In genomic region chr15:100341662-100342560, GRCh38 we compare ENCODE assay signal across 8 cellular contexts. TPM values are rescaled to one million over a fixed set of nuclear protein-coding genes. Genes with fewer than 3 reads are reported as not detected.
DNase-seq lines count a peak whose midpoint lies in the region; ATAC-seq and TF ChIP-seq lines count a peak whose summit lies in the region.

Gene ADAMTS17, minus strand, starts transcription at chr15:100341975. Its CDS starts 76 bp downstream, at chr15:100341899.

- 3% methylated on average over 73 of the region's 76 CpGs for WGBS in HUES64

- no peak within 1 kb of the TSS for H3K27ac ChIP-seq in HUES64 (ENCODE audit: low read depth, low read length)
- no peak within 1 kb of the TSS; the same call in 1 of the 2 replicates for H3K27ac ChIP-seq in SJCRH30
- peak within 1 kb of the TSS; percentile 35 for H3K27ac ChIP-seq in neutrophil
- H3K27ac ChIP-seq in stomach smooth muscle (ENCODE audit: low read length): peak within 1 kb of the TSS; percentile 46

- H3K9ac ChIP-seq in HUES64 (ENCODE audit: low read depth, low read length) (no peak within 1 kb of the TSS; the same call in 1 of the 2 replicates), stomach smooth muscle (ENCODE audit: low read length in 2 of 2) (peak within 1 kb of the TSS in 1 of 2 donors; percentile 29)

- DNase-seq in COLO829 (ENCODE audit: low spot score): peak; percentile 97
- peak; percentile 92 to 93 for DNase-seq in SJCRH30
- peak; percentile 96 for DNase-seq in activated naive CD4-positive, alpha-beta T cell treated with anti-CD3 and anti-CD28 coated beads for 36 hours
- peak; percentile 92 for DNase-seq in germinal center (ENCODE audit: low spot score)

- CTCF ChIA-PET in activated naive CD4-positive, alpha-beta T cell treated with anti-CD3 and anti-CD28 coated beads for 36 hours (lab: Charles Lee): interaction anchor here (0.6 to 6.4 kb wide), 10 partner anchors 8 to 251 kb away, joined by 3 to 96 read pairs (median 3); no protein-coding TSS in a partner anchor

- H3K9me3 Mint-ChIP-seq in activated naive CD4-positive, alpha-beta T cell treated with anti-CD3 and anti-CD28 coated beads for 36 hours: no peaks in the 10 kb centered on the region

- H3K36me3 ChIP-seq in HUES64 (ENCODE audit: insufficient read depth, low read length) (no peaks in the 10 kb centered on the region), SJCRH30 (no peaks in the 10 kb centered on the region), neutrophil (no peaks in the 10 kb centered on the region), stomach smooth muscle (ENCODE audit: control insufficient read depth in 2 of 2, insufficient read depth in 2 of 2, low read length in 2 of 2) (no peaks in the 10 kb centered on the region)

- no peaks in the 10 kb centered on the region for H3K9me3 ChIP-seq in HUES64 (ENCODE audit: insufficient read depth, low read depth, low read length)
- H3K9me3 ChIP-seq in SJCRH30 (replicated peaks): no peaks in the 10 kb centered on the region
- H3K9me3 ChIP-seq in neutrophil: no peaks in the 10 kb centered on the region
- no peaks in the 10 kb centered on the region for H3K9me3 ChIP-seq in stomach smooth muscle (ENCODE audit: control insufficient read depth in 2 of 2, low read length in 2 of 2)

- intact Hi-C loops in activated naive CD4-positive, alpha-beta T cell treated with anti-CD3 and anti-CD28 coated beads for 36 hours (cut with micrococcal nuclease): loop anchor here (1.0 to 5.0 kb wide), 7 partner anchors 8 to 1380 kb away; partner anchors contain the start of genes ASB7, LINS1 and TARS3

- H3K4me3 ChIP-seq in HUES64 (ENCODE audit: low read length) (peak within 1 kb of the TSS; percentile 65), SJCRH30 (peak within 1 kb of the TSS; percentile 64), neutrophil (ENCODE audit: low read depth in 1 of 2, low read length in 1 of 2) (peak within 1 kb of the TSS; percentile 60 to 84), stomach smooth muscle (ENCODE audit: low read length in 2 of 2) (peak within 1 kb of the TSS; percentile 50 to 77)

- H3K27me3 Mint-ChIP-seq in activated naive CD4-positive, alpha-beta T cell treated with anti-CD3 and anti-CD28 coated beads for 36 hours (ENCODE audit: low read depth): no peaks in the 10 kb centered on the region

- H3K4me1 Mint-ChIP-seq in activated naive CD4-positive, alpha-beta T cell treated with anti-CD3 and anti-CD28 coated beads for 36 hours (ENCODE audit: low read depth): peaks cover 9% of the 10 kb centered on the region

- peak within 1 kb of the TSS; percentile 52 for H3K4me3 Mint-ChIP-seq in activated naive CD4-positive, alpha-beta T cell treated with anti-CD3 and anti-CD28 coated beads for 36 hours

- peak; percentile 97 for ATAC-seq in GM21390 (IDR thresholded peaks at IDR 0.05; ENCODE audit: unreplicated experiment)

- TF ChIP-seq CTCF in neutrophil (IDR thresholded peaks at IDR 0.05): peak; percentile 93

- H3K4me1 ChIP-seq in HUES64 (ENCODE audit: insufficient read depth, low read length): peaks cover 4% of the 10 kb centered on the region
- peaks cover 3% of the 10 kb centered on the region; the same call in 1 of the 2 replicates for H3K4me1 ChIP-seq in SJCRH30
- H3K4me1 ChIP-seq in neutrophil (ENCODE audit: control insufficient read depth in 1 of 2, insufficient read depth in 1 of 2, low read depth in 1 of 2, low read length in 1 of 2): peaks cover 11 to 17% of the 10 kb centered on the region in 2 experiments
- H3K4me1 ChIP-seq in stomach smooth muscle (ENCODE audit: control insufficient read depth, insufficient read depth, low read length): peaks cover 22% of the 10 kb centered on the region

- no peak within 1 kb of the TSS for H3K27ac Mint-ChIP-seq in activated naive CD4-positive, alpha-beta T cell treated with anti-CD3 and anti-CD28 coated beads for 36 hours

- H3K36me3 Mint-ChIP-seq in activated naive CD4-positive, alpha-beta T cell treated with anti-CD3 and anti-CD28 coated beads for 36 hours (ENCODE audit: low read depth): no peaks in the 10 kb centered on the region

- H3K27me3 ChIP-seq in HUES64 (ENCODE audit: insufficient read depth, low read length) (peaks cover 60% of the 10 kb centered on the region), SJCRH30 (no peaks in the 10 kb centered on the region), neutrophil (peaks cover 93% of the 10 kb centered on the region), stomach smooth muscle (ENCODE audit: control insufficient read depth in 1 of 2, insufficient read depth in 2 of 2, low read length in 2 of 2) (peaks cover 0 to 2% of the 10 kb centered on the region in 2 donors)

RNA-seq across cellular contexts. Expression of gene ADAMTS17, which starts in this region (rescaled TPM):
- polyA plus RNA-seq in HUES64 (2013, experiment 1 of 2): 0.40 TPM
- 1.1 TPM for polyA plus RNA-seq in HUES64 (2013, experiment 2 of 2)
- 4.0 and 4.1 TPM in 2 replicates for total RNA-seq in SJCRH30 (2014; rRNA removed; shearing (Covaris generic))
- total RNA-seq in activated naive CD4-positive, alpha-beta T cell treated with anti-CD3 and anti-CD28 coated beads for 36 hours: 1 to 10 TPM in 1 of 2 experiments, under 1 TPM in 1; 0.81 to 1.0 TPM

Comparison
In these comparisons a context has a peak if more than half of its experiments do, and no peak if none do; other contexts are left out.
1. H3K27ac ChIP-seq: peak in neutrophil (single experiment) and stomach smooth muscle (single experiment); none in HUES64 (single experiment) and SJCRH30 (single experiment).
2. Peak in every context shown above with its lines, with median percentiles within 50 percentile points of each other: DNase-seq and H3K4me3 ChIP-seq.